ENCODE assay signal across 1 cellular context in the genomic region with DNA sequence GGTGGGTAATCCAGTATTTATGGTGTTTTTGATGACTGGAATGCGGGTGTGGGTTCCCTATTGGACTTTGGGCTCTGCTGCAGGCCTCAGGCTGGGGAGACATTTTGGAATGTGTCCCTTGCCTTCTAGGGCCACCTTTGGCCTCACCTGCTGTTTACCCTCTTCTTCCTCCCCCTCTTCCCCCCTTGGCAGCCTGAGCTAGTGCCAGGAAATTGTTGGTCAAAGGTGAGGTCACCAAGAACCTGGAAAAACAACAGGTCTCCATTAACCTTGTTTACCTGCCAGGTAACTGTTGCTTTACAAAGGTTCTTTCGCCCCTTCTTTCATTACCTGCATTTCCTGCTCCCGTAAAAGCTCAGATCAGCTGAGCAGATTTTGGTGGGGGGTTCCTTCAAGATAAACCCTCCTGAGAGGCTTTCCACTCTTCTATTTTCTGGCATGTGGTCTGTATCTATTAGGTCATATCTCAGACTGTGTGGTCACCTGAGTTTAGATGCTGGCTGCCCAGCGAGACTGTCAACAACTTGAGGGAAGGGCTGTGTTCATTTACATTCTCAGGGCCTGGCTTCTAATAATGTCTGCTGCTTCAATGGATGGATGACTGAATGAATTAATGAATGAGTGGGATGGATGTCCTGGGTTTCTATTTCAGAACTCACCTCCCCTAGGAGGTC.
TF ChIP-seq lines count a peak whose summit lies in the region.

No MANE protein-coding gene starts in this region.

TF ChIP-seq in HepG2, 621 proteins besides CTCF, POLR2A, EP300 and RAD21 (continued from another document and continues in another):
- TF ChIP-seq, protein P1, sequence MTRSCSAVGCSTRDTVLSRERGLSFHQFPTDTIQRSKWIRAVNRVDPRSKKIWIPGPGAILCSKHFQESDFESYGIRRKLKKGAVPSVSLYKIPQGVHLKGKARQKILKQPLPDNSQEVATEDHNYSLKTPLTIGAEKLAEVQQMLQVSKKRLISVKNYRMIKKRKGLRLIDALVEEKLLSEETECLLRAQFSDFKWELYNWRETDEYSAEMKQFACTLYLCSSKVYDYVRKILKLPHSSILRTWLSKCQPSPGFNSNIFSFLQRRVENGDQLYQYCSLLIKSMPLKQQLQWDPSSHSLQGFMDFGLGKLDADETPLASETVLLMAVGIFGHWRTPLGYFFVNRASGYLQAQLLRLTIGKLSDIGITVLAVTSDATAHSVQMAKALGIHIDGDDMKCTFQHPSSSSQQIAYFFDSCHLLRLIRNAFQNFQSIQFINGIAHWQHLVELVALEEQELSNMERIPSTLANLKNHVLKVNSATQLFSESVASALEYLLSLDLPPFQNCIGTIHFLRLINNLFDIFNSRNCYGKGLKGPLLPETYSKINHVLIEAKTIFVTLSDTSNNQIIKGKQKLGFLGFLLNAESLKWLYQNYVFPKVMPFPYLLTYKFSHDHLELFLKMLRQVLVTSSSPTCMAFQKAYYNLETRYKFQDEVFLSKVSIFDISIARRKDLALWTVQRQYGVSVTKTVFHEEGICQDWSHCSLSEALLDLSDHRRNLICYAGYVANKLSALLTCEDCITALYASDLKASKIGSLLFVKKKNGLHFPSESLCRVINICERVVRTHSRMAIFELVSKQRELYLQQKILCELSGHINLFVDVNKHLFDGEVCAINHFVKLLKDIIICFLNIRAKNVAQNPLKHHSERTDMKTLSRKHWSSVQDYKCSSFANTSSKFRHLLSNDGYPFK (CRISPR knock-in tag; IDR thresholded peaks at IDR 0.05; ENCODE audit: borderline replicate concordance): 0 out of 2 replicates have a peak, but pooled peaks have one; percentile 16
- no peak for TF ChIP-seq ZFP37 (CRISPR knock-in tag; IDR thresholded peaks at IDR 0.05; ENCODE audit: borderline replicate concordance)
- no peak for TF ChIP-seq ARHGAP35 (CRISPR knock-in tag; IDR thresholded peaks at IDR 0.05; ENCODE audit: borderline replicate concordance)
- TF ChIP-seq HOXD1 (CRISPR knock-in tag; IDR thresholded peaks at IDR 0.05): peak; percentile 56; the same call in 1 of the 2 replicates
- 0 out of 2 replicates have a peak, but pooled peaks have one; percentile 47 for TF ChIP-seq SMAD3 (CRISPR knock-in tag; IDR thresholded peaks at IDR 0.05)
- TF ChIP-seq FLYWCH1 (CRISPR knock-in tag; IDR thresholded peaks at IDR 0.05): no peak
- TF ChIP-seq, protein P2, sequence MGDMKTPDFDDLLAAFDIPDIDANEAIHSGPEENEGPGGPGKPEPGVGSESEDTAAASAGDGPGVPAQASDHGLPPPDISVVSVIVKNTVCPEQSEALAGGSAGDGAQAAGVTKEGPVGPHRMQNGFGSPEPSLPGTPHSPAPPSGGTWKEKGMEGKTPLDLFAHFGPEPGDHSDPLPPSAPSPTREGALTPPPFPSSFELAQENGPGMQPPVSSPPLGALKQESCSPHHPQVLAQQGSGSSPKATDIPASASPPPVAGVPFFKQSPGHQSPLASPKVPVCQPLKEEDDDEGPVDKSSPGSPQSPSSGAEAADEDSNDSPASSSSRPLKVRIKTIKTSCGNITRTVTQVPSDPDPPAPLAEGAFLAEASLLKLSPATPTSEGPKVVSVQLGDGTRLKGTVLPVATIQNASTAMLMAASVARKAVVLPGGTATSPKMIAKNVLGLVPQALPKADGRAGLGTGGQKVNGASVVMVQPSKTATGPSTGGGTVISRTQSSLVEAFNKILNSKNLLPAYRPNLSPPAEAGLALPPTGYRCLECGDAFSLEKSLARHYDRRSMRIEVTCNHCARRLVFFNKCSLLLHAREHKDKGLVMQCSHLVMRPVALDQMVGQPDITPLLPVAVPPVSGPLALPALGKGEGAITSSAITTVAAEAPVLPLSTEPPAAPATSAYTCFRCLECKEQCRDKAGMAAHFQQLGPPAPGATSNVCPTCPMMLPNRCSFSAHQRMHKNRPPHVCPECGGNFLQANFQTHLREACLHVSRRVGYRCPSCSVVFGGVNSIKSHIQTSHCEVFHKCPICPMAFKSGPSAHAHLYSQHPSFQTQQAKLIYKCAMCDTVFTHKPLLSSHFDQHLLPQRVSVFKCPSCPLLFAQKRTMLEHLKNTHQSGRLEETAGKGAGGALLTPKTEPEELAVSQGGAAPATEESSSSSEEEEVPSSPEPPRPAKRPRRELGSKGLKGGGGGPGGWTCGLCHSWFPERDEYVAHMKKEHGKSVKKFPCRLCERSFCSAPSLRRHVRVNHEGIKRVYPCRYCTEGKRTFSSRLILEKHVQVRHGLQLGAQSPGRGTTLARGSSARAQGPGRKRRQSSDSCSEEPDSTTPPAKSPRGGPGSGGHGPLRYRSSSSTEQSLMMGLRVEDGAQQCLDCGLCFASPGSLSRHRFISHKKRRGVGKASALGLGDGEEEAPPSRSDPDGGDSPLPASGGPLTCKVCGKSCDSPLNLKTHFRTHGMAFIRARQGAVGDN (CRISPR knock-in tag; IDR thresholded peaks at IDR 0.05): no peak; the same call in 1 of the 2 replicates
- TF ChIP-seq ZNF546 (CRISPR knock-in tag; conservative IDR thresholded peaks at IDR 0.05): no peak
- no peak for TF ChIP-seq U2AF2 (IDR thresholded peaks at IDR 0.05; ENCODE audit: low read depth, low read length)
- peak; percentile 94 for TF ChIP-seq NCOA2 (CRISPR knock-in tag; IDR thresholded peaks at IDR 0.05)
- peak; percentile 74 for TF ChIP-seq ZSCAN29 (CRISPR knock-in tag; conservative IDR thresholded peaks at IDR 0.05)
- no peak for TF ChIP-seq ZBTB42 (CRISPR knock-in tag; IDR thresholded peaks at IDR 0.05)
- TF ChIP-seq, protein P3, sequence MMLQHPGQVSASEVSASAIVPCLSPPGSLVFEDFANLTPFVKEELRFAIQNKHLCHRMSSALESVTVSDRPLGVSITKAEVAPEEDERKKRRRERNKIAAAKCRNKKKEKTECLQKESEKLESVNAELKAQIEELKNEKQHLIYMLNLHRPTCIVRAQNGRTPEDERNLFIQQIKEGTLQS (CRISPR knock-in tag; IDR thresholded peaks at IDR 0.05): no peak; the same call in 1 of the 2 replicates
- TF ChIP-seq, protein P4, sequence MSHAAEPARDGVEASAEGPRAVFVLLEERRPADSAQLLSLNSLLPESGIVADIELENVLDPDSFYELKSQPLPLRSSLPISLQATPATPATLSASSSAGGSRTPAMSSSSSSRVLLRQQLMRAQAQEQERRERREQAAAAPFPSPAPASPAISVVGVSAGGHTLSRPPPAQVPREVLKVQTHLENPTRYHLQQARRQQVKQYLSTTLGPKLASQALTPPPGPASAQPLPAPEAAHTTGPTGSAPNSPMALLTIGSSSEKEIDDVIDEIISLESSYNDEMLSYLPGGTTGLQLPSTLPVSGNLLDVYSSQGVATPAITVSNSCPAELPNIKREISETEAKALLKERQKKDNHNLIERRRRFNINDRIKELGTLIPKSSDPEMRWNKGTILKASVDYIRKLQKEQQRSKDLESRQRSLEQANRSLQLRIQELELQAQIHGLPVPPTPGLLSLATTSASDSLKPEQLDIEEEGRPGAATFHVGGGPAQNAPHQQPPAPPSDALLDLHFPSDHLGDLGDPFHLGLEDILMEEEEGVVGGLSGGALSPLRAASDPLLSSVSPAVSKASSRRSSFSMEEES (CRISPR knock-in tag; IDR thresholded peaks at IDR 0.05): peak; percentile 76
- TF ChIP-seq NFYB (CRISPR knock-in tag; IDR thresholded peaks at IDR 0.05): no peak; the same call in 1 of the 2 replicates
- TF ChIP-seq, protein P5, sequence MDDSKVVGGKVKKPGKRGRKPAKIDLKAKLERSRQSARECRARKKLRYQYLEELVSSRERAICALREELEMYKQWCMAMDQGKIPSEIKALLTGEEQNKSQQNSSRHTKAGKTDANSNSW (CRISPR knock-in tag; IDR thresholded peaks at IDR 0.05; ENCODE audit: borderline replicate concordance): no peak
- TF ChIP-seq, protein P6, sequence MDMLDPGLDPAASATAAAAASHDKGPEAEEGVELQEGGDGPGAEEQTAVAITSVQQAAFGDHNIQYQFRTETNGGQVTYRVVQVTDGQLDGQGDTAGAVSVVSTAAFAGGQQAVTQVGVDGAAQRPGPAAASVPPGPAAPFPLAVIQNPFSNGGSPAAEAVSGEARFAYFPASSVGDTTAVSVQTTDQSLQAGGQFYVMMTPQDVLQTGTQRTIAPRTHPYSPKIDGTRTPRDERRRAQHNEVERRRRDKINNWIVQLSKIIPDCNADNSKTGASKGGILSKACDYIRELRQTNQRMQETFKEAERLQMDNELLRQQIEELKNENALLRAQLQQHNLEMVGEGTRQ (IDR thresholded peaks at IDR 0.05; ENCODE audit: low read depth, low read length): no peak
- TF ChIP-seq, protein P6 (CRISPR knock-in tag; IDR thresholded peaks at IDR 0.05; ENCODE audit: borderline replicate concordance): no peak; the same call in 1 of the 2 replicates
- TF ChIP-seq ZNF616 (CRISPR knock-in tag; IDR thresholded peaks at IDR 0.05; ENCODE audit: low read depth): no peak
- TF ChIP-seq, protein P7, sequence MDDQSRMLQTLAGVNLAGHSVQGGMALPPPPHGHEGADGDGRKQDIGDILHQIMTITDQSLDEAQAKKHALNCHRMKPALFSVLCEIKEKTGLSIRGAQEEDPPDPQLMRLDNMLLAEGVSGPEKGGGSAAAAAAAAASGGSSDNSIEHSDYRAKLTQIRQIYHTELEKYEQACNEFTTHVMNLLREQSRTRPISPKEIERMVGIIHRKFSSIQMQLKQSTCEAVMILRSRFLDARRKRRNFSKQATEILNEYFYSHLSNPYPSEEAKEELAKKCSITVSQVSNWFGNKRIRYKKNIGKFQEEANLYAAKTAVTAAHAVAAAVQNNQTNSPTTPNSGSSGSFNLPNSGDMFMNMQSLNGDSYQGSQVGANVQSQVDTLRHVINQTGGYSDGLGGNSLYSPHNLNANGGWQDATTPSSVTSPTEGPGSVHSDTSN (CRISPR knock-in tag; IDR thresholded peaks at IDR 0.05; ENCODE audit: borderline replicate concordance): no peak
- TF ChIP-seq, protein P8, sequence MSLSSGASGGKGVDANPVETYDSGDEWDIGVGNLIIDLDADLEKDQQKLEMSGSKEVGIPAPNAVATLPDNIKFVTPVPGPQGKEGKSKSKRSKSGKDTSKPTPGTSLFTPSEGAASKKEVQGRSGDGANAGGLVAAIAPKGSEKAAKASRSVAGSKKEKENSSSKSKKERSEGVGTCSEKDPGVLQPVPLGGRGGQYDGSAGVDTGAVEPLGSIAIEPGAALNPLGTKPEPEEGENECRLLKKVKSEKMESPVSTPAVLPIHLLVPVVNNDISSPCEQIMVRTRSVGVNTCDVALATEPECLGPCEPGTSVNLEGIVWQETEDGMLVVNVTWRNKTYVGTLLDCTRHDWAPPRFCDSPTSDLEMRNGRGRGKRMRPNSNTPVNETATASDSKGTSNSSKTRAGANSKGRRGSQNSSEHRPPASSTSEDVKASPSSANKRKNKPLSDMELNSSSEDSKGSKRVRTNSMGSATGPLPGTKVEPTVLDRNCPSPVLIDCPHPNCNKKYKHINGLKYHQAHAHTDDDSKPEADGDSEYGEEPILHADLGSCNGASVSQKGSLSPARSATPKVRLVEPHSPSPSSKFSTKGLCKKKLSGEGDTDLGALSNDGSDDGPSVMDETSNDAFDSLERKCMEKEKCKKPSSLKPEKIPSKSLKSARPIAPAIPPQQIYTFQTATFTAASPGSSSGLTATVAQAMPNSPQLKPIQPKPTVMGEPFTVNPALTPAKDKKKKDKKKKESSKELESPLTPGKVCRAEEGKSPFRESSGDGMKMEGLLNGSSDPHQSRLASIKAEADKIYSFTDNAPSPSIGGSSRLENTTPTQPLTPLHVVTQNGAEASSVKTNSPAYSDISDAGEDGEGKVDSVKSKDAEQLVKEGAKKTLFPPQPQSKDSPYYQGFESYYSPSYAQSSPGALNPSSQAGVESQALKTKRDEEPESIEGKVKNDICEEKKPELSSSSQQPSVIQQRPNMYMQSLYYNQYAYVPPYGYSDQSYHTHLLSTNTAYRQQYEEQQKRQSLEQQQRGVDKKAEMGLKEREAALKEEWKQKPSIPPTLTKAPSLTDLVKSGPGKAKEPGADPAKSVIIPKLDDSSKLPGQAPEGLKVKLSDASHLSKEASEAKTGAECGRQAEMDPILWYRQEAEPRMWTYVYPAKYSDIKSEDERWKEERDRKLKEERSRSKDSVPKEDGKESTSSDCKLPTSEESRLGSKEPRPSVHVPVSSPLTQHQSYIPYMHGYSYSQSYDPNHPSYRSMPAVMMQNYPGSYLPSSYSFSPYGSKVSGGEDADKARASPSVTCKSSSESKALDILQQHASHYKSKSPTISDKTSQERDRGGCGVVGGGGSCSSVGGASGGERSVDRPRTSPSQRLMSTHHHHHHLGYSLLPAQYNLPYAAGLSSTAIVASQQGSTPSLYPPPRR (CRISPR knock-in tag; IDR thresholded peaks at IDR 0.05; ENCODE audit: borderline replicate concordance): peak; percentile 87
- TF ChIP-seq, protein P9, sequence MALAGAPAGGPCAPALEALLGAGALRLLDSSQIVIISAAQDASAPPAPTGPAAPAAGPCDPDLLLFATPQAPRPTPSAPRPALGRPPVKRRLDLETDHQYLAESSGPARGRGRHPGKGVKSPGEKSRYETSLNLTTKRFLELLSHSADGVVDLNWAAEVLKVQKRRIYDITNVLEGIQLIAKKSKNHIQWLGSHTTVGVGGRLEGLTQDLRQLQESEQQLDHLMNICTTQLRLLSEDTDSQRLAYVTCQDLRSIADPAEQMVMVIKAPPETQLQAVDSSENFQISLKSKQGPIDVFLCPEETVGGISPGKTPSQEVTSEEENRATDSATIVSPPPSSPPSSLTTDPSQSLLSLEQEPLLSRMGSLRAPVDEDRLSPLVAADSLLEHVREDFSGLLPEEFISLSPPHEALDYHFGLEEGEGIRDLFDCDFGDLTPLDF (CRISPR knock-in tag; IDR thresholded peaks at IDR 0.05): no peak
- TF ChIP-seq, protein P10, sequence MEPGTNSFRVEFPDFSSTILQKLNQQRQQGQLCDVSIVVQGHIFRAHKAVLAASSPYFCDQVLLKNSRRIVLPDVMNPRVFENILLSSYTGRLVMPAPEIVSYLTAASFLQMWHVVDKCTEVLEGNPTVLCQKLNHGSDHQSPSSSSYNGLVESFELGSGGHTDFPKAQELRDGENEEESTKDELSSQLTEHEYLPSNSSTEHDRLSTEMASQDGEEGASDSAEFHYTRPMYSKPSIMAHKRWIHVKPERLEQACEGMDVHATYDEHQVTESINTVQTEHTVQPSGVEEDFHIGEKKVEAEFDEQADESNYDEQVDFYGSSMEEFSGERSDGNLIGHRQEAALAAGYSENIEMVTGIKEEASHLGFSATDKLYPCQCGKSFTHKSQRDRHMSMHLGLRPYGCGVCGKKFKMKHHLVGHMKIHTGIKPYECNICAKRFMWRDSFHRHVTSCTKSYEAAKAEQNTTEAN (CRISPR knock-in tag; conservative IDR thresholded peaks at IDR 0.05): no peak; the same call in 1 of the 2 replicates
- TF ChIP-seq RFX1 (IDR thresholded peaks at IDR 0.05): no peak
- TF ChIP-seq ZNF12 (CRISPR knock-in tag; IDR thresholded peaks at IDR 0.05): no peak
- no peak for TF ChIP-seq ZNF256 (CRISPR knock-in tag; conservative IDR thresholded peaks at IDR 0.05)
- peak; percentile 42; the same call in 1 of the 2 replicates for TF ChIP-seq CCDC6 (CRISPR knock-in tag; IDR thresholded peaks at IDR 0.05)
- TF ChIP-seq, protein P11, sequence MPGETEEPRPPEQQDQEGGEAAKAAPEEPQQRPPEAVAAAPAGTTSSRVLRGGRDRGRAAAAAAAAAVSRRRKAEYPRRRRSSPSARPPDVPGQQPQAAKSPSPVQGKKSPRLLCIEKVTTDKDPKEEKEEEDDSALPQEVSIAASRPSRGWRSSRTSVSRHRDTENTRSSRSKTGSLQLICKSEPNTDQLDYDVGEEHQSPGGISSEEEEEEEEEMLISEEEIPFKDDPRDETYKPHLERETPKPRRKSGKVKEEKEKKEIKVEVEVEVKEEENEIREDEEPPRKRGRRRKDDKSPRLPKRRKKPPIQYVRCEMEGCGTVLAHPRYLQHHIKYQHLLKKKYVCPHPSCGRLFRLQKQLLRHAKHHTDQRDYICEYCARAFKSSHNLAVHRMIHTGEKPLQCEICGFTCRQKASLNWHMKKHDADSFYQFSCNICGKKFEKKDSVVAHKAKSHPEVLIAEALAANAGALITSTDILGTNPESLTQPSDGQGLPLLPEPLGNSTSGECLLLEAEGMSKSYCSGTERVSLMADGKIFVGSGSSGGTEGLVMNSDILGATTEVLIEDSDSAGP (CRISPR knock-in tag; IDR thresholded peaks at IDR 0.05; ENCODE audit: borderline replicate concordance): peak; percentile 90
